In the genomic region with DNA sequence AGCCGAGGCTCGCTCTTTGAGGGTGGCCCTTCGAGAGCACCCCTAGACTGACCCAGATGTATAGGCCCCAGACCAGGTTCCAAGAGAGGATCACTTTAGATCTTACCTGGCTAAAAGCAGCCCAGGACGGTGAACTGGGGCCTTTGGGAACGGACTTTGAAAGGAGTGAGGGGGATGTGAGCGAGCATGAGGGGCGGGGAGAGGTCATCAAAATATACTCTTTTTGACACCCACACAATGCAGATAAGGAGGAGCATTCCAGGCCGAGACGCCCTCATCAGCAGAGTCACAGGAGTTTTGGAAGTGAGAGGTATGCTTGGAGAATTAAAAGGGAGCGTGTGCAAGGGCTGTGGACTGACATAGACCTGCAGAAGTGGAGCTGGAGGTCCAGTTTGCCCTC, we compare ENCODE assay signal across 8 cellular contexts. TPM values are rescaled to one million over a fixed set of nuclear protein-coding genes. Genes with fewer than 3 reads are reported as not detected.
DNase-seq lines count a peak whose midpoint lies in the region; ATAC-seq and TF ChIP-seq lines count a peak whose summit lies in the region.

No MANE protein-coding gene starts in this region.

- H3K4me3 Mint-ChIP-seq in stimulated activated naive CD8-positive, alpha-beta T cell treated with anti-CD3 and anti-CD28 coated beads, Interleukin-15, Interleukin-2, amounts not matched to agents 100 ng/mL and 50 ng/mL, for 24 hours, result peak overlapping the region; percentile 92

- H3K27ac Mint-ChIP-seq in stimulated activated naive CD8-positive, alpha-beta T cell treated with anti-CD3 and anti-CD28 coated beads, Interleukin-15, Interleukin-2, amounts not matched to agents 100 ng/mL and 50 ng/mL, for 24 hours, result peak overlapping the region; percentile 89

- no peaks in the 10 kb centered on the region for H3K27me3 ChIP-seq in mammary epithelial cell (ENCODE audit: insufficient read depth, low read length)

- CTCF ChIA-PET in mammary epithelial cell (lab: Charles Lee; ENCODE audit: low non-redundant PET), result no interaction called here

- dilution Hi-C loops in mammary epithelial cell (cut with HindIII; ENCODE audit: low sequenced_read_pairs), result no loop called here

- ATAC-seq in stimulated activated naive CD8-positive, alpha-beta T cell treated with anti-CD3 and anti-CD28 coated beads, Interleukin-15, Interleukin-2, amounts not matched to agents 100 U/mL and 50 U/mL, for 24 hours, result no peak
- ATAC-seq in mucosa of descending colon (no peak), HG03139 (IDR thresholded peaks at IDR 0.05; ENCODE audit: unreplicated experiment) (no peak)

- H3K36me3 ChIP-seq in mammary epithelial cell (ENCODE audit: insufficient read depth, low read length) (peaks cover 3% of the 10 kb centered on the region), mucosa of descending colon (ENCODE audit: low read depth) (no peaks in the 10 kb centered on the region)

- H3K27me3 Mint-ChIP-seq in stimulated activated naive CD8-positive, alpha-beta T cell treated with anti-CD3 and anti-CD28 coated beads, Interleukin-15, Interleukin-2, amounts not matched to agents 100 ng/mL and 50 ng/mL, for 24 hours, result no peaks in the 10 kb centered on the region

- peaks cover 55% of the 10 kb centered on the region for H3K79me2 ChIP-seq in mammary epithelial cell (ENCODE audit: insufficient read depth, low read length)

- TF ChIP-seq CTCF in mammary epithelial cell (conservative IDR thresholded peaks at IDR 0.05 in 1 of 2, IDR thresholded peaks at IDR 0.05 in 1 of 2; ENCODE audit: extremely low read depth in 1 of 2, insufficient read depth in 1 of 2, low read depth in 1 of 2, low read length in 2 of 2), result no peak
- no peak for TF ChIP-seq CTCF in mucosa of descending colon (IDR thresholded peaks at IDR 0.05)

- peak overlapping the region; percentile 65 for H3K27ac ChIP-seq in mammary epithelial cell (ENCODE audit: insufficient read depth, low read depth, low read length)

- H3K36me3 Mint-ChIP-seq in stimulated activated naive CD8-positive, alpha-beta T cell treated with anti-CD3 and anti-CD28 coated beads, Interleukin-15, Interleukin-2, amounts not matched to agents 100 ng/mL and 50 ng/mL, for 24 hours (ENCODE audit: low read depth), result peaks cover 10% of the 10 kb centered on the region

- peak overlapping the region; percentile 74 for H3K9ac ChIP-seq in mammary epithelial cell (ENCODE audit: insufficient read depth, low read length)

- H3K4me1 ChIP-seq in mammary epithelial cell (ENCODE audit: insufficient read depth, low read length) (no peaks in the 10 kb centered on the region), mucosa of descending colon (ENCODE audit: low read depth) (no peaks in the 10 kb centered on the region)

- 33% methylated on average over 10 of the region's 10 CpGs for WGBS in mammary epithelial cell (ENCODE audit: low coverage, missing lambda C conversion rate)

- H3K9me3 ChIP-seq in mammary epithelial cell (replicated peaks; ENCODE audit: insufficient read depth, low read length) (no peaks in the 10 kb centered on the region), mucosa of descending colon (no peaks in the 10 kb centered on the region)

- H3K9me3 Mint-ChIP-seq in stimulated activated naive CD8-positive, alpha-beta T cell treated with anti-CD3 and anti-CD28 coated beads, Interleukin-15, Interleukin-2, amounts not matched to agents 100 ng/mL and 50 ng/mL, for 24 hours, result no peaks in the 10 kb centered on the region

- H2AFZ ChIP-seq in mammary epithelial cell (ENCODE audit: low read depth, low read length), result peak overlapping the region; percentile 77

- H3K4me3 ChIP-seq in mammary epithelial cell (replicated peaks in 1 of 3; ENCODE audit: insufficient read depth in 1 of 3, low read depth in 2 of 3, low read length in 3 of 3) (peak overlapping the region; percentile 57 to 60 (median 60)), mucosa of descending colon (peak overlapping the region; percentile 40)

- intact Hi-C loops in mammary epithelial cell (cut with micrococcal nuclease), result no loop called here
- intact Hi-C loops in mucosa of descending colon (cut with DNase I, micrococcal nuclease), result no loop called here

- H3K4me2 ChIP-seq in mammary epithelial cell (ENCODE audit: insufficient read depth, low read depth, low read length), result peak overlapping the region; percentile 80

- no peak for DNase-seq in stimulated activated naive CD8-positive, alpha-beta T cell treated with anti-CD3 and anti-CD28 coated beads, Interleukin-15, Interleukin-2, amounts not matched to agents 100 U/mL and 50 U/mL, for 24 hours
- DNase-seq in mammary epithelial cell, result no peak
- DNase-seq in mucosa of descending colon, result no peak
- no peak for DNase-seq in SHP77 (lab: John Stamatoyannopoulos, UW)
- DNase-seq in DMS153 (lab: John Stamatoyannopoulos, UW), result no peak
- no peak for DNase-seq in glomerular visceral epithelial cell (ENCODE audit: extremely low spot score)

- H4K20me1 ChIP-seq in mammary epithelial cell (ENCODE audit: insufficient read depth, low read length), result no peaks in the 10 kb centered on the region

- peaks cover 18% of the 10 kb centered on the region for H3K4me1 Mint-ChIP-seq in stimulated activated naive CD8-positive, alpha-beta T cell treated with anti-CD3 and anti-CD28 coated beads, Interleukin-15, Interleukin-2, amounts not matched to agents 100 ng/mL and 50 ng/mL, for 24 hours (ENCODE audit: low read depth)

- in situ Hi-C loops in mammary epithelial cell (cut with MboI; ENCODE audit: low sequenced_read_pairs in 2 of 2), result no loop called here

- BruUV-seq in mammary epithelial cell (replicated peaks; lab: Mats Ljungman, UMichigan), result no TSS peak

RNA-seq across cellular contexts. Expression of a gene that starts 0.5 kb away (rescaled TPM):
- total RNA-seq in mammary epithelial cell (10 to 100 TPM; 30.3 to 45.8 TPM), mucosa of descending colon (10 to 100 TPM; 13.1 to 26.4 (median 20.3) TPM)
- 87.3 TPM for polyA plus RNA-seq in mammary epithelial cell
- polyA minus RNA-seq in mammary epithelial cell, result 50.6 TPM

RNA-seq across cellular contexts. Expression of a gene that starts 0.8 kb away (rescaled TPM):
- total RNA-seq in mammary epithelial cell (10 to 100 TPM; 35.7 to 40.6 TPM), mucosa of descending colon (10 to 100 TPM; 10.9 to 25.3 (median 17.7) TPM)
- polyA plus RNA-seq in mammary epithelial cell, result 36.0 TPM
- 10.5 TPM for polyA minus RNA-seq in mammary epithelial cell
